29 cellular contexts compared by ENCODE assay signal in genomic region chr2:16375981-16376380, GRCh38.
"Had no signal": no experiment of that assay in that cellular context is flagged by ENCODE, and none has a peak within 500 bp of the region (broad histone marks: within the 10 kb centered on the region; RNA-seq: fewer than 3 reads in every experiment).

No MANE protein-coding gene starts in this region.

- H3K4me1 ChIP-seq: adrenal gland, ascending aorta, body of pancreas, breast epithelium had no signal

- H3K9me3 ChIP-seq: adrenal gland, ascending aorta, body of pancreas, breast epithelium had no signal

- H3K27me3 ChIP-seq: adrenal gland, ascending aorta, body of pancreas, brain microvascular endothelial cell, breast epithelium, cardiac muscle cell had no signal

- H3K4me3 ChIP-seq: adrenal gland, ascending aorta, body of pancreas, breast epithelium, cardiac muscle cell had no signal

- DNase-seq: activated effector memory CD4-positive, alpha-beta T cell treated with anti-CD3 and anti-CD28 coated beads, Interleukin-2, amount 50 U/mL, for 16 hours; activated effector memory CD4-positive, alpha-beta T cell treated with Interleukin-2 at 50 U/mL for 16 hours; activated gamma-delta T cell treated with Interleukin-2 at 50 U/mL for 16 hours; activated naive CD4-positive, alpha-beta T cell; activated naive CD4-positive, alpha-beta T cell treated with anti-CD3 and anti-CD28 coated beads for 36 hours; activated naive CD4-positive, alpha-beta T cell treated with anti-CD3 and anti-CD28 coated beads, Interleukin-2, amount 10 ng/mL, durations not matched to agents 7 days and 5 days; activated naive CD4-positive, alpha-beta T cell treated with anti-CD3 and anti-CD28 coated beads, Interleukin-2, amount 50 U/mL, for 16 hours; activated naive CD4-positive, alpha-beta T cell treated with Interleukin-2 at 50 U/mL for 16 hours; activated naive CD8-positive, alpha-beta T cell treated with anti-CD3 and anti-CD28 coated beads for 36 hours; activated naive CD8-positive, alpha-beta T cell treated with anti-CD3 and anti-CD28 coated beads, Interleukin-2, amount 10 ng/mL, durations not matched to agents 7 days and 5 days; activated naive CD8-positive, alpha-beta T cell treated with anti-CD3 and anti-CD28 coated beads, Interleukin-2, amount 50 U/mL, for 24 hours; activated T-cell treated with anti-CD3 and anti-CD28 coated beads, Interleukin-2, amount 50 U/mL, for 1 hour; activated T-cell treated with anti-CD3 and anti-CD28 coated beads, Interleukin-2, amount 50 U/mL, for 24 hours; activated T-cell treated with anti-CD3 and anti-CD28 coated beads, Interleukin-2, amount 50 U/mL, for 4 hours; activated T-cell treated with anti-CD3 and anti-CD28 coated beads, Interleukin-2, amount 50 U/mL, for 48 hours; activated T-cell treated with anti-CD3 and anti-CD28 coated beads, Interleukin-2, amount 50 U/mL, for 72 hours; adrenal gland; amniotic stem cell; amygdala; anterior cingulate cortex; aorta; body of pancreas; brain microvascular endothelial cell; caudate nucleus; central memory CD4-positive, alpha-beta T cell; cerebellar nuclear complex had no signal

- H3K36me3 ChIP-seq: adrenal gland, ascending aorta, brain microvascular endothelial cell, breast epithelium, cardiac muscle cell had no signal
